20 cellular contexts compared by ENCODE assay signal in genomic region chr10:46308666-46309450, GRCh38. TPM values are rescaled to one million over a fixed set of nuclear protein-coding genes. Genes with fewer than 3 reads are reported as not detected.
DNase-seq lines count a peak whose midpoint lies in the region; ATAC-seq and TF ChIP-seq lines count a peak whose summit lies in the region.
"Had no signal": no experiment of that assay in that cellular context is flagged by ENCODE, and none has a peak within 500 bp of the region (broad histone marks: within the 10 kb centered on the region; RNA-seq: fewer than 3 reads in every experiment).

No MANE protein-coding gene starts in this region.

- no peaks in the 10 kb centered on the region for H3K36me3 ChIP-seq in osteoblast (ENCODE audit: insufficient read depth, low read length)

- peak; percentile 85 for ATAC-seq in Right ventricle myocardium superior (ENCODE audit: poor library complexity)
- peak; percentile 92 for ATAC-seq in left ventricle myocardium superior
- ATAC-seq: GM12878 had no signal

- H3K9me3 Mint-ChIP-seq in activated naive CD4-positive, alpha-beta T cell treated with anti-CD3 and anti-CD28 coated beads, Interleukin-2, amount 10 ng/mL, durations not matched to agents 7 days and 5 days, result no peaks in the 10 kb centered on the region
- H3K9me3 Mint-ChIP-seq: CD4-positive, CD25-positive, alpha-beta regulatory T cell had no signal

- no peak overlapping the region for H3K4me3 ChIP-seq in osteoblast (ENCODE audit: insufficient read depth, low read length)
- H3K4me3 ChIP-seq: A549, GM12878 had no signal

- no peaks in the 10 kb centered on the region for H3K9me3 ChIP-seq in osteoblast (ENCODE audit: low read depth, low read length)
- H3K9me3 ChIP-seq: A549 had no signal

- no peaks in the 10 kb centered on the region for H3K4me1 Mint-ChIP-seq in activated naive CD4-positive, alpha-beta T cell treated with anti-CD3 and anti-CD28 coated beads, Interleukin-2, amount 10 ng/mL, durations not matched to agents 7 days and 5 days
- H3K4me1 Mint-ChIP-seq: CD4-positive, CD25-positive, alpha-beta regulatory T cell had no signal

- no peaks in the 10 kb centered on the region for H4K20me1 ChIP-seq in osteoblast (ENCODE audit: insufficient read depth, low read length)

- H3K4me1 ChIP-seq in osteoblast (ENCODE audit: insufficient read depth, low read length), result no peaks in the 10 kb centered on the region
- H3K4me1 ChIP-seq: A549 had no signal

- TF ChIP-seq CTCF in osteoblast (IDR thresholded peaks at IDR 0.05; ENCODE audit: extremely low read depth, low read depth, low read length), result no peak

- H2AFZ ChIP-seq in osteoblast (ENCODE audit: low read length), result no peak overlapping the region

- peak; percentile 57 for DNase-seq in Right ventricle myocardium superior
- no peak for DNase-seq in cardiac septum (ENCODE audit: low spot score)
- DNase-seq in left ventricle myocardium superior, result peak; percentile 79
- DNase-seq in osteoblast (ENCODE audit: insufficient read length, low spot score, missing footprints), result peak; percentile 26
- no peak for DNase-seq in DMS114 treated with DMSO at 0.1 percent for 48 hours (lab: John Stamatoyannopoulos, UW; ENCODE audit: unreplicated experiment)
- no peak for DNase-seq in A172 (ENCODE audit: low spot score)
- no peak for DNase-seq in activated naive CD4-positive, alpha-beta T cell treated with anti-CD3 and anti-CD28 coated beads, Interleukin-2, amount 10 ng/mL, durations not matched to agents 7 days and 5 days
- DNase-seq in NCI-H187 treated with DMSO at 0.1 percent for 48 hours (lab: John Stamatoyannopoulos, UW), result no peak
- DNase-seq: CD4-positive, CD25-positive, alpha-beta regulatory T cell; DMS79; KG1; NCI-H1048; NCI-H1694; NCI-H345; NCI-H748 treated with DMSO at 0.1 percent for 48 hours; SIG-M5 had no signal

- peaks cover 5% of the 10 kb centered on the region for H3K27me3 ChIP-seq in osteoblast (ENCODE audit: insufficient read depth, low read length)

- H3K4me3 Mint-ChIP-seq in activated naive CD4-positive, alpha-beta T cell treated with anti-CD3 and anti-CD28 coated beads, Interleukin-2, amount 10 ng/mL, durations not matched to agents 7 days and 5 days, result no peak overlapping the region
- H3K4me3 Mint-ChIP-seq: CD4-positive, CD25-positive, alpha-beta regulatory T cell had no signal

- no peak overlapping the region for H3K4me2 ChIP-seq in osteoblast (ENCODE audit: insufficient read depth, low read length)
- H3K4me2 ChIP-seq: A549 had no signal

- no peak overlapping the region for H3K27ac Mint-ChIP-seq in activated naive CD4-positive, alpha-beta T cell treated with anti-CD3 and anti-CD28 coated beads, Interleukin-2, amount 10 ng/mL, durations not matched to agents 7 days and 5 days
- H3K27ac Mint-ChIP-seq: CD4-positive, CD25-positive, alpha-beta regulatory T cell had no signal

- H3K79me2 ChIP-seq in osteoblast (ENCODE audit: insufficient read depth, low read length), result no peaks in the 10 kb centered on the region

- H3K27me3 Mint-ChIP-seq in activated naive CD4-positive, alpha-beta T cell treated with anti-CD3 and anti-CD28 coated beads, Interleukin-2, amount 10 ng/mL, durations not matched to agents 7 days and 5 days, result peaks cover 53% of the 10 kb centered on the region

- CTCF ChIA-PET in activated naive CD4-positive, alpha-beta T cell treated with anti-CD3 and anti-CD28 coated beads, Interleukin-2, amount 10 ng/mL, durations not matched to agents 7 days and 5 days (lab: Charles Lee), result no interaction called here

- intact Hi-C loops in Right ventricle myocardium superior (cut with DNase I) (no loop called here), cardiac septum (cut with DNase I) (no loop called here), left ventricle myocardium superior (cut with micrococcal nuclease) (no loop called here)

- H3K27ac ChIP-seq in osteoblast (ENCODE audit: low read depth, low read length), result no peak overlapping the region

- no peaks in the 10 kb centered on the region for H3K36me3 Mint-ChIP-seq in activated naive CD4-positive, alpha-beta T cell treated with anti-CD3 and anti-CD28 coated beads, Interleukin-2, amount 10 ng/mL, durations not matched to agents 7 days and 5 days
- H3K36me3 Mint-ChIP-seq: CD4-positive, CD25-positive, alpha-beta regulatory T cell had no signal

RNA-seq across cellular contexts. Expression of gene ANTXRL, which starts 22.1 kb away (rescaled TPM):
- not detected for total RNA-seq in Right ventricle myocardium superior
- total RNA-seq in cardiac septum, result not detected
- total RNA-seq in left ventricle myocardium superior, result not detected
- not detected in 2 replicates for total RNA-seq in osteoblast
- total RNA-seq in A172 (2014; rRNA removed; shearing (Covaris generic)), result 1.8 TPM in 1 of 2 replicates, not detected in the other
- total RNA-seq: CD4-positive, CD25-positive, alpha-beta regulatory T cell; G401; GM12878; M059J had no signal

Comparison
In these comparisons a context has a peak if more than half of its experiments do, and no peak if none do; other contexts are left out.
1. DNase-seq: peak in Right ventricle myocardium superior (single experiment), left ventricle myocardium superior (single experiment) and osteoblast (single experiment); none in cardiac septum (single experiment), DMS114 treated with DMSO at 0.1 percent for 48 hours (single experiment), A172 (single experiment), activated naive CD4-positive, alpha-beta T cell treated with anti-CD3 and anti-CD28 coated beads, Interleukin-2, amount 10 ng/mL, durations not matched to agents 7 days and 5 days (single experiment) and NCI-H187 treated with DMSO at 0.1 percent for 48 hours (single experiment).